Comparison of ENCODE assay signal across 1 cellular context in the genomic region with DNA sequence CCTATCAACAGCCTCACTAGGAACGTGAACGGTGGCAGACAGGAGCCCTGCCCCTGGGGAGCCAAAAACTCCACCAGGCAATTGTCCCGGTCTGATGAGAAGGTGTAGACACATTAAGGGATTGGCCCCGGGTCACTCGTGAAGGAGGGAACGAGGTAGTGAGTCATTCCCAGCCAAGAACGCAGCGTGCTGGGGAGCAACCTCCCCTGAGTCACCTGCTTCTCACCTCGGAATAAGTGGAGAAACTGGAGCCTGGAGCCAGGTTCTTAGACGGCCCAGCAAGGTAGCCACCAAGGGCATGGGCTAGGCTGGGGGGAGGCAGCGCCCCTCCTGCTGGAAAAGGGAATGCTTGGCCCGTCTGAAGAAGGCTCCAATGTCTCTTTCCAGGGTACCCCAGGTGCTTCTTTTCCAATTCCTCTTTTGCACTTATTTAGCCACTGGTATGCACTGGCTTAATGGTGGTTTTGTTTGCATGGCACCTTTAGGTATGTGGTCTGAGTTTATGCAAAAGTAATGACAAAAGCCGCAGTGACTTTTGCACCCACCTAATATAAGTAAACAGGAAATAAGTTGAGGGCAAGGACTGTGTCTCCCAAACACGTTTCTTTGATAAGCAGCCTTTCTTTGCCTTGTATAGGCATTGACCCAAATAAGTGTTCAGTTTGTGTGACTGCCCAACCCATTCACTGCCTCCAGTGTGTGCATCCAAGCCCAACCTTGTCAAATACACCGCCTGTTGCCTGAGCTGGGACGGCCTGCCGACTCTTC.
TF ChIP-seq lines count a peak whose summit lies in the region.

No MANE protein-coding gene starts in this region.

TF ChIP-seq in GM23338, 12 proteins besides CTCF, POLR2A, EP300 and RAD21 (continued from another document):
- TF ChIP-seq POLR2AphosphoS5 (IDR thresholded peaks at IDR 0.05; ENCODE audit: low read depth) (no peak), ZNF462 (CRISPR knock-in tag; IDR thresholded peaks at IDR 0.05) (no peak), CREB1 (CRISPR knock-in tag; IDR thresholded peaks at IDR 0.05; ENCODE audit: low read depth) (no peak), ETS1 (IDR thresholded peaks at IDR 0.05) (no peak; the same call in 1 of the 2 replicates), ZNF331 (CRISPR knock-in tag; IDR thresholded peaks at IDR 0.05; ENCODE audit: low read depth) (no peak), STAT1 (IDR thresholded peaks at IDR 0.05; ENCODE audit: unreplicated experiment) (no peak), EZH2 (IDR thresholded peaks at IDR 0.05; ENCODE audit: low read depth, unreplicated experiment) (no peak), JUNB (IDR thresholded peaks at IDR 0.05; ENCODE audit: unreplicated experiment) (no peak)
